Comparison of ENCODE assay signal across 20 cellular contexts in the genomic region with DNA sequence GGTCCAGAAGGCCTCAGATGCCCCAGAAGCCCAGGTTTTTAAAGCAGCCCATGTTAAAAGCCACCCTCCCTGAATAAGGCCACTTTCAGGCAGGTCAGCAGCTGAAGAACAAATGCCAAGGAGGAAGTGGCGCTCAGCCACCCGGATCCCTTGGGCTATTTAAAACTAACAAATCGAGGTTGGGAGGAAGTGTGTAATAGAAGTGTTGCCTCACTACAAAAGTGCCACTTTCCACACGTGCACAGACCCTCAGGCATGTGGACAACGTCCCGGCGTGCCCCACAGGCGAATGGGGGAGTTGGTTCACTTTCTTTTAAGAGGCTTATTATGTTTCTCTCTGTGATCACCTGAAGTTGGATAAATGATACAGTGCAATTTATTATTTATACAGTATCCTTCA.
A peak's percentile ranks its signal among the peaks of the same experiment; 100 is the strongest.
DNase-seq lines count a peak whose midpoint lies in the region; ATAC-seq and TF ChIP-seq lines count a peak whose summit lies in the region.
"Had no signal": no experiment of that assay in that cellular context is flagged by ENCODE, and none has a peak within 500 bp of the region (broad histone marks: within the 10 kb centered on the region; RNA-seq: fewer than 3 reads in every experiment).

No MANE protein-coding gene starts in this region.

- H3K36me3 ChIP-seq in heart right ventricle (no peaks in the 10 kb centered on the region), upper lobe of right lung (no peaks in the 10 kb centered on the region), suprapubic skin (no peaks in the 10 kb centered on the region)

- H3K9me3 ChIP-seq in heart right ventricle (no peaks in the 10 kb centered on the region), upper lobe of right lung (no peaks in the 10 kb centered on the region), suprapubic skin (no peaks in the 10 kb centered on the region)

- H3K27ac ChIP-seq in heart right ventricle (no peak overlapping the region), upper lobe of right lung (no peak overlapping the region), suprapubic skin (no peak overlapping the region)

- H3K4me1 ChIP-seq in heart right ventricle (no peaks in the 10 kb centered on the region), upper lobe of right lung (no peaks in the 10 kb centered on the region), suprapubic skin (no peaks in the 10 kb centered on the region)

- WGBS in heart right ventricle, 2 donors, result 73 to 75% methylated on average over 8 of the region's 8 CpGs
- 72% methylated on average over 8 of the region's 8 CpGs for WGBS in suprapubic skin

- intact Hi-C loops in cardiac septum (cut with DNase I), result no loop called here
- intact Hi-C loops in heart right ventricle (cut with DNase I), result no loop called here
- intact Hi-C loops in upper lobe of right lung (cut with DNase I), result no loop called here

- DNase-seq in cardiac septum (ENCODE audit: low spot score) (peak; percentile 26), heart right ventricle (no peak), NOMO-1 (lab: John Stamatoyannopoulos, UW; ENCODE audit: unreplicated experiment in 2 of 2) (peak; percentile 80 to 82), SKM-1 (lab: John Stamatoyannopoulos, UW; ENCODE audit: unreplicated experiment) (peak; percentile 37), upper lobe of right lung (peak; percentile 32), DMS53 treated with DMSO at 0.1 percent for 48 hours (lab: John Stamatoyannopoulos, UW; ENCODE audit: unreplicated experiment) (no peak), suprapubic skin (ENCODE audit: low spot score in 2 of 2) (no peak), 8988T (no peak)
- DNase-seq: CD8-positive, alpha-beta T cell; DMS53; HCEC 1CT; MM.1S; NCI-H1417 treated with DMSO at 0.1 percent for 48 hours; NCI-H187 treated with DMSO at 0.1 percent for 48 hours; NCI-H226; NCI-H524 treated with DMSO at 0.1 percent for 48 hours; OCI-M1; Right ventricle myocardium superior had no signal

- H3K27me3 ChIP-seq in heart right ventricle, result peaks cover 0 to 10% (median 6%) of the 10 kb centered on the region in 7 donors
- no peaks in the 10 kb centered on the region for H3K27me3 ChIP-seq in upper lobe of right lung
- H3K27me3 ChIP-seq in suprapubic skin, result peaks cover 7% of the 10 kb centered on the region

- no peak overlapping the region for H3K4me3 ChIP-seq in heart right ventricle
- H3K4me3 ChIP-seq in upper lobe of right lung, result no peak overlapping the region
- no peak overlapping the region for H3K4me3 ChIP-seq in suprapubic skin
- H3K4me3 ChIP-seq: GM23338 had no signal

- no peak for TF ChIP-seq POLR2A in suprapubic skin (IDR thresholded peaks at IDR 0.05)

- TF ChIP-seq CTCF in heart right ventricle (IDR thresholded peaks at IDR 0.05) (no peak), upper lobe of right lung (IDR thresholded peaks at IDR 0.05) (no peak), suprapubic skin (IDR thresholded peaks at IDR 0.05) (no peak)

- no peak for TF ChIP-seq EP300 in suprapubic skin (IDR thresholded peaks at IDR 0.05)

- no peak for ATAC-seq in heart right ventricle
- no peak for ATAC-seq in upper lobe of right lung
- ATAC-seq: CD8-positive, alpha-beta T cell; GM23338; SK-N-SH treated with all-trans-retinoic acid at 6 μM for 48 hours had no signal

Comparison
In these comparisons a context has a peak if more than half of its experiments do, and no peak if none do; other contexts are left out.
1. DNase-seq: peak in cardiac septum (single experiment), NOMO-1 (2 of 2), SKM-1 (single experiment) and upper lobe of right lung (single experiment); none in heart right ventricle (0 of 2), DMS53 treated with DMSO at 0.1 percent for 48 hours (single experiment), suprapubic skin (0 of 2) and 8988T (single experiment).